1 cellular context compared by ENCODE assay signal in the genomic region with DNA sequence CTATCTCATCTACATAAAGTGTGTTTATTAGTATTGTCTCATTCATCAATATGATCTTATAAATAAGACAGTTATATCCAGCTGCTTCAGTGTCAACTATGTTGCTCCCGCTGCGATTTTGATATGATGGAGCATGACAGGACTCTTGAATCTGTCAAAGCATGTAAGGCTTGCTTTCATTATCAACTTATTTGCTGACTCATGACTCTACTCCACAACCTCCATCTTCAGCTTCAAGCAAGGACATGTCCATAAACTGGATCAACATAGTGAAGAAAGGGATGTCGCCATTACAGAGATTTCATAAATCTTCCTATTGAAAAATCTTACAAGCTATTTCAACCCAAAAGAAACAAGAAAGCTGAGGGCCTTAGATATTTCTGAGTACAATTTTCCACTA.
TF ChIP-seq lines count a peak whose summit lies in the region.

No MANE protein-coding gene starts in this region.

TF ChIP-seq in K562, 482 proteins besides CTCF, POLR2A, EP300 and RAD21 (continued from another document):
- TF ChIP-seq CXXC5 (CRISPR knock-in tag; IDR thresholded peaks at IDR 0.05) (no peak), NUFIP1 (IDR thresholded peaks at IDR 0.05; ENCODE audit: partially characterized antibody) (no peak)
